2 cellular contexts compared by ENCODE assay signal in the genomic region with DNA sequence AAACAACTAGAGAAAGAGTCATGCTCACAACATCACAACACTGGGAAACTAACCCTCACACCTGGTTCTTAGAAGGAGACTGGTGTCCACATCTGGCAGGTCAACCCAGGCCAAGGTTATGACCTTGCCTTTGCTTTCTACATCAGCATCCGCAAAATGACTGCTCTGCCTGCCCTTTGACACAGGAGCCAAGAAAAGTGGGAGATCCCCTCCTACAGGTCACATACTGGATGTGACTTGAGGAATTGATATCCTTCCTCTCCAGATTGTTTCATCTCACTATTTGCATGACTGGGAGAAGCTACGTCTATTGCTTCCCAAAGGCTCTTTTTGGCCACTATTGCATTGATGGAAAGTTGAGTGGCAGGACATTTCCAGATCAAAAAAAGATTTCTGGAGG.
TF ChIP-seq lines count a peak whose summit lies in the region.

No MANE protein-coding gene starts in this region.

TF ChIP-seq in HepG2, 621 proteins besides CTCF, POLR2A, EP300 and RAD21 (continued from another document):
- TF ChIP-seq STAG1 (CRISPR knock-in tag; IDR thresholded peaks at IDR 0.05) = peak; percentile 25

TF ChIP-seq in K562, 482 proteins besides CTCF, POLR2A, EP300 and RAD21 (continued from another document):
- TF ChIP-seq RBM22 (IDR thresholded peaks at IDR 0.05; ENCODE audit: low read depth, low read length, poor library complexity, severe bottlenecking) (no peak), ESRRA (IDR thresholded peaks at IDR 0.05; ENCODE audit: borderline replicate concordance, low read depth) (peak; percentile 22; the same call in 1 of the 2 replicates)
